8 cellular contexts compared by ENCODE assay signal in the genomic region with DNA sequence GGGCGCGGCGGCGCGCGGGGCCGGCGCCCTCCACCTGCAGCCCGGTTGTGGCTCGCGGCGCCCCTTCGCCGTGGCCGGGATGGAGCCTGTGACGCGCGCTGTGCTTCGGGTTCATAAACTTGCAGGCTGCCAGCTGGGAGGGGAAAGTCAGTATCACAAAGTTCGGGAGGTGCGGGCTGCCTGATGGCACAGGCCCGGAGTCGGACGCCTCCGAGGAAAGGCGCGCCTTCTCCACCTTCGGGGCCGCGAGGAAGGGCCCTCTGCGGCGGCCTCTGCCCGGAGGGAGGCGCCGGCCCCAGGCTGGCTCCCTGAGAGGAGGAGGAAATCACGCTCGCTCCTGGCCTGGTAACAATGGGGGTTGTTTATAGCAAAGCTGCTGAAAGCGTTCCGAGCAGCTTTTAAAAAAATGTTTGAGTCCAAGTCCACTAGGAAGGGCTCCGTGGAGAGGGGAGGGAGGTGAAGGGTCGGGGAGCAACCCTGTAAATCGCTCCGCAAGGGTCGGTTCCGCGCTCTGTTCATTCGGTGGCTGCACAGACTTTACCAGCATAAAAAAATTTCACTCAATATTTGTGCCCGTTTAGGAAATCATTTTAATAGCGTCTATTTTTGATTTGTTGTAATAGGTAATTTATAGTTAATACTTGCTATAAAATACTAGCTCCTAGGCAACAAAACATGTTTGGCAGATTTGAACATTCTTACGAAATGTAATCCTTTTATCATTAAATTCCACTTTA. TPM values are rescaled to one million over a fixed set of nuclear protein-coding genes. Genes with fewer than 3 reads are reported as not detected.
DNase-seq lines count a peak whose midpoint lies in the region; ATAC-seq and TF ChIP-seq lines count a peak whose summit lies in the region.

No MANE protein-coding gene starts in this region.

- no peak for TF ChIP-seq EP300 in ovary (IDR thresholded peaks at IDR 0.05)

- H3K27me3 ChIP-seq in PC-9 (ENCODE audit: insufficient read depth, low read depth) = no peaks in the 10 kb centered on the region
- H3K27me3 ChIP-seq in heart right ventricle = peaks cover 0 to 43% (median 0%) of the 10 kb centered on the region in 7 donors
- H3K27me3 ChIP-seq in ovary = peaks cover 3% of the 10 kb centered on the region

- TF ChIP-seq CTCF in PC-9 (conservative IDR thresholded peaks at IDR 0.05) (no peak), heart right ventricle (IDR thresholded peaks at IDR 0.05) (peak in 3 of 9 donors; percentile 17 to 19 (median 19)), ovary (IDR thresholded peaks at IDR 0.05) (no peak)

- H3K79me2 ChIP-seq in PC-9 (ENCODE audit: low read depth) = peaks cover 53% of the 10 kb centered on the region

- WGBS in heart right ventricle, 2 donors = 2 to 3% methylated on average over 50 of the region's 50 CpGs
- WGBS in ovary, 3 donors = 1 to 2% (median 1%) methylated on average over 41 to 50 of the region's 50 CpGs

- POLR2A ChIA-PET in PC-9 (lab: Charles Lee; ENCODE audit: unreplicated experiment) = interaction anchor here (0.6 to 0.8 kb wide), 2 partner anchors 68 to 242 kb away, joined by 3 to 9 read pairs; no protein-coding TSS in a partner anchor

- H3K36me3 ChIP-seq in PC-9 (ENCODE audit: low read depth) = no peaks in the 10 kb centered on the region
- no peaks in the 10 kb centered on the region for H3K36me3 ChIP-seq in heart right ventricle
- H3K36me3 ChIP-seq in ovary = no peaks in the 10 kb centered on the region

- H3K27ac ChIP-seq in PC-9 (peak overlapping the region; percentile 60), angular gyrus (ENCODE audit: low read depth, low read length) (peak overlapping the region; percentile 19), heart right ventricle (peak overlapping the region in 9 of 10 donors; percentile 59 to 83 (median 70)), ovary (peak overlapping the region; percentile 74 to 75)

- H3K9me2 ChIP-seq in PC-9 (ENCODE audit: insufficient read depth) = no peaks in the 10 kb centered on the region

- H3K4me3 ChIP-seq in PC-9 = peak overlapping the region; percentile 97
- H3K4me3 ChIP-seq in heart right ventricle = peak overlapping the region; percentile 37 to 84 (median 69)
- peak overlapping the region; percentile 70 for H3K4me3 ChIP-seq in ovary

- H3K4me2 ChIP-seq in PC-9 = peak overlapping the region; percentile 82

- H3K9me3 ChIP-seq in PC-9 (ENCODE audit: insufficient read depth, low read depth) = no peaks in the 10 kb centered on the region
- H3K9me3 ChIP-seq in heart right ventricle = no peaks in the 10 kb centered on the region
- H3K9me3 ChIP-seq in ovary = no peaks in the 10 kb centered on the region

- peak; percentile 21 for ATAC-seq in GM18505 (IDR thresholded peaks at IDR 0.05; ENCODE audit: unreplicated experiment)
- peak; percentile 20 for ATAC-seq in HG03039 (IDR thresholded peaks at IDR 0.05; ENCODE audit: unreplicated experiment)
- ATAC-seq in heart right ventricle = peak; percentile 14 to 68 (median 56)

- H4K20me1 ChIP-seq in PC-9 (ENCODE audit: insufficient read depth) = peaks cover 21% of the 10 kb centered on the region

- 0 out of 2 replicates have a peak overlapping the region, but pooled peaks have one; percentile 65 for H2AFZ ChIP-seq in PC-9

- H3F3A ChIP-seq in PC-9 (ENCODE audit: insufficient read depth, low read depth) = peaks cover 29% of the 10 kb centered on the region; the same call in 1 of the 2 replicates

- H3K4me1 ChIP-seq in PC-9 (replicated peaks; ENCODE audit: insufficient read depth) (peaks cover 45% of the 10 kb centered on the region), heart right ventricle (peaks cover 4 to 61% (median 54%) of the 10 kb centered on the region in 9 donors), ovary (ENCODE audit: insufficient read depth) (peaks cover 10% of the 10 kb centered on the region)

- BruUV-seq in PC-9 (replicated peaks; lab: Mats Ljungman, UMichigan) = TSS peak; percentile 37

- TF ChIP-seq POLR2A in GM18505 (IDR thresholded peaks at IDR 0.05; ENCODE audit: borderline replicate concordance, extremely low read depth, insufficient read depth, insufficient read length) = no peak
- no peak for TF ChIP-seq POLR2A in ovary (IDR thresholded peaks at IDR 0.05)

- peak; percentile 55 for DNase-seq in AG08395 (ENCODE audit: low spot score)
- DNase-seq in PC-9 = peak in 1 of 2 experiments; percentile 27
- peak; percentile 52 to 54 for DNase-seq in heart right ventricle
- peak; percentile 51 to 75 (median 70) for DNase-seq in ovary
- DNase-seq in OCI-M2 (lab: John Stamatoyannopoulos, UW; ENCODE audit: unreplicated experiment) = no peak

- CTCF ChIA-PET in PC-9 (lab: Charles Lee) = interaction anchor here (0.7 kb wide), 1 partner anchor 24 kb away, joined by 3 read pairs; no protein-coding TSS in a partner anchor

- intact Hi-C loops in PC-9 (cut with micrococcal nuclease; ENCODE audit: unreplicated experiment) (loop anchor here (5.0 to 10.0 kb wide), 3 partner anchors 35 to 73 kb away; no protein-coding TSS in a partner anchor), heart right ventricle (cut with DNase I) (loop anchor here in 2 of 10 donors (5.0 to 10.0 kb wide), 2 partner anchors 145 to 343 kb away; no protein-coding TSS in a partner anchor), ovary (cut with DNase I) (loop anchor here in 1 of 4 donors (5.0 kb wide), 1 partner anchor 340 kb away; no protein-coding TSS in a partner anchor)

RNA-seq across cellular contexts. Expression of gene AFDN, which starts 1.0 kb away (rescaled TPM):
- total RNA-seq in PC-9 (2021) (101 and 108 TPM in 2 replicates), heart right ventricle (10 to 100 TPM; 50.5 to 79.9 (median 59.0) TPM), ovary (100 to 1,000 TPM in 4 of 7 donors, 10 to 100 TPM in 3; 68.7 to 266 (median 107) TPM)
- polyA plus RNA-seq in heart right ventricle (10 to 100 TPM; 17.4 to 57.9 TPM), ovary (10 to 100 TPM; 24.4 to 50.6 TPM)

Comparison
In these comparisons a context has a peak if more than half of its experiments do, and no peak if none do; other contexts are left out.
1. H3K27ac ChIP-seq: peak in every context shown above with its lines; median percentile 74 in ovary; 70 in heart right ventricle; 60 in PC-9; 19 in angular gyrus.